Comparison of ENCODE assay signal across 9 cellular contexts in genomic region chr7:157009778-157010587, GRCh38. TPM values are rescaled to one million over a fixed set of nuclear protein-coding genes. Genes with fewer than 3 reads are reported as not detected.
DNase-seq lines count a peak whose midpoint lies in the region; ATAC-seq and TF ChIP-seq lines count a peak whose summit lies in the region.
"Had no signal": no experiment of that assay in that cellular context is flagged by ENCODE, and none has a peak within 500 bp of the region (broad histone marks: within the 10 kb centered on the region; RNA-seq: fewer than 3 reads in every experiment).

No MANE protein-coding gene starts in this region.

- H3K27me3 Mint-ChIP-seq in MCF 10A (ENCODE audit: insufficient read depth, unreplicated experiment), result no peaks in the 10 kb centered on the region

- H3K27ac Mint-ChIP-seq in MCF 10A (ENCODE audit: low read depth, unreplicated experiment), result no peak overlapping the region

- H3F3A ChIP-seq in neural cell (ENCODE audit: insufficient read depth, low read length, poor library complexity, severe bottlenecking), result no peaks in the 10 kb centered on the region

- POLR2A ChIA-PET in MCF 10A (lab: Yijun Ruan, JAX), result interaction anchor here (0.7 to 2.1 kb wide), 11 partner anchors 10 to 130 kb away, joined by 3 to 18 read pairs (median 4); partner anchors contain the start of genes NOM1 and UBE3C
- POLR2A ChIA-PET in RWPE1 (lab: Yijun Ruan, JAX; ENCODE audit: low non-redundant PET), result interaction anchor here (0.7 kb wide), 1 partner anchor 65 kb away, joined by 3 read pairs; no protein-coding TSS in a partner anchor

- no peaks in the 10 kb centered on the region for H3K36me3 ChIP-seq in neural cell (ENCODE audit: insufficient read depth, low read length)

- no peaks in the 10 kb centered on the region for H3K36me3 Mint-ChIP-seq in MCF 10A (ENCODE audit: insufficient read depth, unreplicated experiment)

- no peak overlapping the region for H2AFZ ChIP-seq in neural cell (ENCODE audit: low read depth, low read length)

- no peak for TF ChIP-seq EP300 in neural cell (conservative IDR thresholded peaks at IDR 0.05; ENCODE audit: poor library complexity, severe bottlenecking)

- no peak overlapping the region for H3K4me2 ChIP-seq in neural cell (ENCODE audit: low read length)

- H3K4me3 Mint-ChIP-seq in MCF 10A (ENCODE audit: unreplicated experiment), result peak overlapping the region; percentile 68

- no peaks in the 10 kb centered on the region for H3K4me1 Mint-ChIP-seq in MCF 10A (ENCODE audit: insufficient read depth, unreplicated experiment)

- no peaks in the 10 kb centered on the region for H3K9me2 ChIP-seq in neural cell (ENCODE audit: insufficient read depth, low read length)

- no peaks in the 10 kb centered on the region for H3K9me3 Mint-ChIP-seq in MCF 10A (ENCODE audit: unreplicated experiment)

- no peak for TF ChIP-seq RAD21 in neural cell (conservative IDR thresholded peaks at IDR 0.05)

- H3K9ac ChIP-seq in neural cell (ENCODE audit: low read length), result no peak overlapping the region

- BruUV-seq in MCF 10A (replicated peaks; lab: Mats Ljungman, UMichigan), result no TSS peak

- CTCF ChIA-PET in MCF 10A (lab: Yijun Ruan, JAX) (interaction anchor here (0.6 to 0.7 kb wide), 4 partner anchors 42 to 869 kb away, joined by 3 to 4 read pairs (median 3); no protein-coding TSS in a partner anchor), RWPE1 (lab: Yijun Ruan, JAX) (no interaction called here)

- intact Hi-C loops in MCF 10A (cut with micrococcal nuclease), result loop anchor here (5.0 kb wide), 1 partner anchor 127 kb away; the partner anchor contains the start of gene UBE3C

- peak overlapping the region; percentile 64 for H3K4me3 ChIP-seq in neural cell (ENCODE audit: low read length)

- H3K27ac ChIP-seq in neural cell (ENCODE audit: low read length) (no peak overlapping the region), RWPE1 (no peak overlapping the region)

- no peaks in the 10 kb centered on the region for H3K79me2 ChIP-seq in neural cell (replicated peaks; ENCODE audit: insufficient read depth, low read length)

- peak; percentile 69 for DNase-seq in COLO668 (lab: John Stamatoyannopoulos, UW; ENCODE audit: unreplicated experiment)
- DNase-seq in MCF 10A (ENCODE audit: unreplicated experiment), result no peak
- DNase-seq in RWPE1 (ENCODE audit: low spot score), result no peak
- DNase-seq in activated CD4-positive, CD25-positive, alpha-beta regulatory T cell (lab: John Stamatoyannopoulos, UW), result no peak
- no peak for DNase-seq in SIG-M5 (lab: John Stamatoyannopoulos, UW)

- no peaks in the 10 kb centered on the region for H3K9me3 ChIP-seq in neural cell (ENCODE audit: low read length)

- ATAC-seq in GM19397 (IDR thresholded peaks at IDR 0.05; ENCODE audit: unreplicated experiment) (peak; percentile 27), HG03378 (IDR thresholded peaks at IDR 0.05; ENCODE audit: unreplicated experiment) (peak; percentile 29)

- peaks cover 94% of the 10 kb centered on the region for H3K27me3 ChIP-seq in neural cell (ENCODE audit: insufficient read depth, low read depth, low read length)

- no peak for TF ChIP-seq CTCF in MCF 10A (IDR thresholded peaks at IDR 0.05; ENCODE audit: unreplicated experiment)
- TF ChIP-seq CTCF in neural cell (IDR thresholded peaks at IDR 0.05; ENCODE audit: poor library complexity, severe bottlenecking), result no peak
- TF ChIP-seq CTCF in RWPE1 (conservative IDR thresholded peaks at IDR 0.05; ENCODE audit: low read depth), result no peak

- no peaks in the 10 kb centered on the region for H4K20me1 ChIP-seq in neural cell (ENCODE audit: insufficient read depth)

TF ChIP-seq in neural cell, 6 proteins besides CTCF, POLR2A, EP300 and RAD21:
- TF ChIP-seq REST (IDR thresholded peaks at IDR 0.05; ENCODE audit: borderline replicate concordance), result no peak
- TF ChIP-seq SMC3 (conservative IDR thresholded peaks at IDR 0.05; ENCODE audit: poor library complexity), result no peak
- peak; percentile 26 for TF ChIP-seq POLR2AphosphoS5 (IDR thresholded peaks at IDR 0.05)
- TF ChIP-seq TAF1 (IDR thresholded peaks at IDR 0.05; ENCODE audit: low read depth), result no peak
- no peak for TF ChIP-seq MXI1 (conservative IDR thresholded peaks at IDR 0.05; ENCODE audit: poor library complexity, severe bottlenecking)
- peak; percentile 78 for TF ChIP-seq EZH2 (IDR thresholded peaks at IDR 0.05; ENCODE audit: borderline replicate concordance, insufficient read depth, low read length, poor library complexity, severe bottlenecking)

RNA-seq across cellular contexts. Expression of gene MNX1, which starts 0.5 kb away (rescaled TPM):
- 0.42 and 0.47 TPM in 2 replicates for total RNA-seq in MCF 10A (2022)
- polyA plus RNA-seq in neural cell, result not detected in 2 replicates
- not detected in 2 replicates for polyA minus RNA-seq in neural cell
- total RNA-seq: M059J had no signal
